In genomic region chr10:101830322-101831168, GRCh38 we compare ENCODE assay signal across 8 cellular contexts. TPM values are rescaled to one million over a fixed set of nuclear protein-coding genes. Genes with fewer than 3 reads are reported as not detected.
DNase-seq lines count a peak whose midpoint lies in the region; ATAC-seq and TF ChIP-seq lines count a peak whose summit lies in the region.

No MANE protein-coding gene starts in this region.

- H3K4me3 Mint-ChIP-seq in chondrocyte (ENCODE audit: unreplicated experiment): peak overlapping the region; percentile 74

- H3K27ac Mint-ChIP-seq in chondrocyte (ENCODE audit: unreplicated experiment): peak overlapping the region; percentile 89

- ATAC-seq in GM18858 (IDR thresholded peaks at IDR 0.05; ENCODE audit: unreplicated experiment) (peak; percentile 36), HG03064 (IDR thresholded peaks at IDR 0.05; ENCODE audit: low read depth, unreplicated experiment) (peak; percentile 55)

- H3K36me3 Mint-ChIP-seq in chondrocyte (ENCODE audit: low read depth): peaks cover 3% of the 10 kb centered on the region

- DNase-seq in NCI-H2171 treated with DMSO at 0.1 percent for 48 hours (lab: John Stamatoyannopoulos, UW): peak; percentile 78
- peak; percentile 83 to 86 for DNase-seq in activated CD4-positive, alpha-beta T cell treated with anti-CD3 and anti-CD28 coated beads for 24 hours (ENCODE audit: low read depth in 2 of 2)
- peak; percentile 93 for DNase-seq in chondrocyte (ENCODE audit: low spot score)
- DNase-seq in left kidney (ENCODE audit: low read depth, low spot score): peak; percentile 95
- DNase-seq in stimulated activated CD4-positive, alpha-beta T cell treated with anti-CD3 and anti-CD28 coated beads, Interleukin-2, amount 100 ng/mL, for 24 hours: peak; percentile 90 to 93

- H3K4me1 Mint-ChIP-seq in chondrocyte (ENCODE audit: low read depth): peaks cover 22% of the 10 kb centered on the region

- TF ChIP-seq CTCF in 22Rv1 (IDR thresholded peaks at IDR 0.05) (no peak), chondrocyte (IDR thresholded peaks at IDR 0.05) (no peak)

- H3K27ac ChIP-seq in 22Rv1: peak overlapping the region; percentile 86

- no peaks in the 10 kb centered on the region for H3K9me3 Mint-ChIP-seq in chondrocyte (ENCODE audit: low read depth)

- no peaks in the 10 kb centered on the region for H3K27me3 Mint-ChIP-seq in chondrocyte (ENCODE audit: low read depth)

RNA-seq across cellular contexts. Expression of gene OGA, which starts 12.3 kb away (rescaled TPM):
- total RNA-seq in chondrocyte: 75.5 to 79.2 TPM (median 75.5 TPM) in 3 replicates

RNA-seq across cellular contexts. Expression of gene KCNIP2, which starts 13.1 kb away (rescaled TPM):
- total RNA-seq in chondrocyte: 1.8 to 3.1 TPM (median 1.9 TPM) in 3 replicates

RNA-seq across cellular contexts. Expression of gene NPM3, which starts 47.3 kb away (rescaled TPM):
- total RNA-seq in chondrocyte: 34.0 to 49.0 TPM (median 36.5 TPM) in 3 replicates

RNA-seq across cellular contexts. Expression of gene FGF8, which starts 54.6 kb away (rescaled TPM):
- total RNA-seq in chondrocyte: not detected in 3 replicates

Comparison
In these comparisons a context has a peak if more than half of its experiments do, and no peak if none do; other contexts are left out.
1. Peak in every context shown above with its lines: DNase-seq, ATAC-seq and H3K27ac ChIP-seq.